Comparison of ENCODE assay signal across 8 cellular contexts in genomic region chr4:1683903-1684755, GRCh38. TPM values are rescaled to one million over a fixed set of nuclear protein-coding genes. Genes with fewer than 3 reads are reported as not detected.
DNase-seq lines count a peak whose midpoint lies in the region; ATAC-seq and TF ChIP-seq lines count a peak whose summit lies in the region.

Gene FAM53A, minus strand, starts transcription at chr4:1684313. Its CDS starts 15,572 bp downstream, at chr4:1668741.

- TF ChIP-seq POLR2A in HCT116 (IDR thresholded peaks at IDR 0.05; ENCODE audit: borderline replicate concordance, extremely low read depth, insufficient read depth, insufficient read length) = no peak
- peak in 1 of 2 donors; percentile 39 for TF ChIP-seq POLR2A in heart left ventricle (IDR thresholded peaks at IDR 0.05)
- no peak for TF ChIP-seq POLR2A in transverse colon (IDR thresholded peaks at IDR 0.05)

- peak; percentile 57 for DNase-seq in HCT116 (ENCODE audit: low read depth, low spot score)
- DNase-seq in NAMALWA (ENCODE audit: low spot score) = peak; percentile 83
- DNase-seq in T follicular helper cell (ENCODE audit: low read depth) = peak; percentile 88
- DNase-seq in heart left ventricle = peak; percentile 90 to 96 (median 91)
- DNase-seq in posterior cingulate gyrus = peak; percentile 74 to 99 (median 86)
- peak; percentile 96 for DNase-seq in transverse colon

- CTCF ChIA-PET in HCT116 (lab: Charles Lee) = interaction anchor here (1.8 kb wide), 1 partner anchor 9 kb away, joined by 6 read pairs; no protein-coding TSS in a partner anchor

- in situ Hi-C loops in transverse colon (cut with MboI; ENCODE audit: low pct_ligation_motif_present in 1 of 4, low pct_unique_long_range_greater_than_20kb in 1 of 4, low sequenced_read_pairs in 3 of 4) = no loop called here

- ATAC-seq in HCT116 (peak; percentile 96), heart left ventricle (peak; percentile 79 to 97 (median 94))

- intact Hi-C loops in HCT116 (cut with micrococcal nuclease) = no loop called here
- intact Hi-C loops in heart left ventricle (cut with DNase I) = loop anchor here in 1 of 10 donors (5.0 kb wide), 1 partner anchor 33 kb away; no protein-coding TSS in a partner anchor
- intact Hi-C loops in posterior cingulate gyrus (cut with DNase I) = no loop called here
- intact Hi-C loops in transverse colon (cut with DNase I; ENCODE audit: low total_unique reads) = no loop called here

- POLR2A ChIA-PET in HCT116 (lab: Charles Lee) = interaction anchor here (1.1 kb wide), 1 partner anchor 9 kb away, joined by 3 read pairs; no protein-coding TSS in a partner anchor

- no peaks in the 10 kb centered on the region for H3K79me2 ChIP-seq in HCT116 (ENCODE audit: insufficient read depth, low read length)

- TF ChIP-seq RAD21 in HCT116 (IDR thresholded peaks at IDR 0.05; ENCODE audit: low read depth) = no peak

- H4K20me1 ChIP-seq in HCT116 (ENCODE audit: insufficient read depth) = no peaks in the 10 kb centered on the region

- WGBS in adipose tissue, 3 donors = 1 to 3% (median 2%) methylated on average over 90 to 132 of the region's 138 CpGs
- 2 to 9% (median 4%) methylated on average over 27 to 138 of the region's 138 CpGs for WGBS in heart left ventricle, 4 donors
- WGBS in transverse colon (ENCODE audit: low coverage in 1 of 2), 2 donors = 3% methylated on average over 75 of the region's 138 CpGs; no CpG with 5 or more reads in 1 of the 2 donors

- H3K27ac ChIP-seq in HCT116 (ENCODE audit: low read depth, low read length) = peak within 1 kb of the TSS; percentile 70; the same call in 1 of the 2 replicates
- H3K27ac ChIP-seq in adipose tissue (ENCODE audit: low read depth, low read length) = peak within 1 kb of the TSS; percentile 70
- peak within 1 kb of the TSS in 11 of 12 donors; percentile 34 to 89 (median 70) for H3K27ac ChIP-seq in heart left ventricle
- peak within 1 kb of the TSS; percentile 82 to 93 (median 90) for H3K27ac ChIP-seq in transverse colon

- H3K36me3 ChIP-seq in HCT116 (ENCODE audit: control insufficient read depth in 1 of 2, insufficient read depth in 2 of 2, low read length in 2 of 2) (no peaks in the 10 kb centered on the region), heart left ventricle (no peaks in the 10 kb centered on the region), transverse colon (no peaks in the 10 kb centered on the region)

- peak within 1 kb of the TSS; percentile 90 for H3K4me2 ChIP-seq in HCT116 (ENCODE audit: low read length)

- H3K9me2 ChIP-seq in HCT116 (ENCODE audit: insufficient read depth) = no peaks in the 10 kb centered on the region

- H3K4me3 ChIP-seq in GM08714 (ENCODE audit: low read length) = peak within 1 kb of the TSS; percentile 66; the same call in 1 of the 2 replicates
- peak within 1 kb of the TSS; percentile 53 to 63 for H3K4me3 ChIP-seq in HCT116 (replicated peaks in 1 of 2; ENCODE audit: low read depth in 1 of 2, low read length in 2 of 2)
- peak within 1 kb of the TSS; percentile 33 to 87 (median 67) for H3K4me3 ChIP-seq in heart left ventricle
- H3K4me3 ChIP-seq in transverse colon = peak within 1 kb of the TSS; percentile 65 to 74 (median 68)

- no TSS peak for BruUV-seq in HCT116 (replicated peaks; lab: Mats Ljungman, UMichigan)

- H3K4me1 ChIP-seq in HCT116 (ENCODE audit: control insufficient read depth in 1 of 2, insufficient read depth in 2 of 2, low read length in 2 of 2) = peaks cover 8 to 23% of the 10 kb centered on the region in 2 experiments; a peak in 3 of 4 replicates
- H3K4me1 ChIP-seq in heart left ventricle = peaks cover 0 to 18% (median 6%) of the 10 kb centered on the region in 12 donors
- H3K4me1 ChIP-seq in transverse colon = peaks cover 0 to 20% (median 12%) of the 10 kb centered on the region in 4 donors

- TF ChIP-seq EP300 in transverse colon (IDR thresholded peaks at IDR 0.05; ENCODE audit: low read depth) = no peak

- TF ChIP-seq CTCF in HCT116 (IDR thresholded peaks at IDR 0.05 in 2 of 3, conservative IDR thresholded peaks at IDR 0.05 in 1 of 3; ENCODE audit: borderline replicate concordance in 1 of 3, insufficient read depth in 1 of 3, low read depth in 2 of 3, low read length in 2 of 3) (no peak), heart left ventricle (IDR thresholded peaks at IDR 0.05) (no peak), transverse colon (IDR thresholded peaks at IDR 0.05) (no peak)

- no peak within 1 kb of the TSS for H2AFZ ChIP-seq in HCT116 (ENCODE audit: low read depth, low read length, poor library complexity, severe bottlenecking)

- H3K9me3 ChIP-seq in HCT116 (ENCODE audit: control insufficient read depth in 1 of 2, insufficient read depth in 1 of 2, low read depth in 1 of 2, low read length in 2 of 2) = no peaks in the 10 kb centered on the region
- H3K9me3 ChIP-seq in heart left ventricle = no peaks in the 10 kb centered on the region
- H3K9me3 ChIP-seq in transverse colon = no peaks in the 10 kb centered on the region

- H3K27me3 ChIP-seq in HCT116 (ENCODE audit: insufficient read depth, low read length) (no peaks in the 10 kb centered on the region), heart left ventricle (no peaks in the 10 kb centered on the region), transverse colon (no peaks in the 10 kb centered on the region)

- peak within 1 kb of the TSS; percentile 67 for H3K9ac ChIP-seq in HCT116 (ENCODE audit: low read length)

- RAD21 ChIA-PET in HCT116 (lab: Charles Lee; ENCODE audit: low non-redundant PET in 1 of 2, low total read pairs in 2 of 2, uncharacterized antibody in 2 of 2, unreplicated experiment in 2 of 2) = no interaction called here

TF ChIP-seq in HCT116, 20 proteins besides CTCF, POLR2A, EP300 and RAD21:
- TF ChIP-seq CBX3 (IDR thresholded peaks at IDR 0.05; ENCODE audit: low read depth) = no peak
- TF ChIP-seq SP1 (IDR thresholded peaks at IDR 0.05; ENCODE audit: low read depth) = no peak
- TF ChIP-seq CEBPB (IDR thresholded peaks at IDR 0.05; ENCODE audit: low read depth) = no peak
- TF ChIP-seq EZH2phosphoT487 (IDR thresholded peaks at IDR 0.05; ENCODE audit: borderline replicate concordance) = no peak
- TF ChIP-seq YY1 (IDR thresholded peaks at IDR 0.05; ENCODE audit: extremely low read depth, insufficient replicate concordance, low read depth, low read length) = no peak
- no peak for TF ChIP-seq SRF (IDR thresholded peaks at IDR 0.05; ENCODE audit: low read depth)
- no peak for TF ChIP-seq ZNF274 (IDR thresholded peaks at IDR 0.05; ENCODE audit: low read depth, low read length)
- TF ChIP-seq SIN3A (IDR thresholded peaks at IDR 0.05; ENCODE audit: low read depth) = no peak
- TF ChIP-seq POLR2AphosphoS5 (IDR thresholded peaks at IDR 0.05; ENCODE audit: low read depth, low read length) = peak; percentile 77
- no peak for TF ChIP-seq ATF3 (IDR thresholded peaks at IDR 0.05)
- TF ChIP-seq MAX (IDR thresholded peaks at IDR 0.05) = 0 out of 2 replicates have a peak, but pooled peaks have one; percentile 22
- peak; percentile 60; the same call in 1 of the 2 replicates for TF ChIP-seq ZFX (IDR thresholded peaks at IDR 0.05)
- peak; percentile 56 for TF ChIP-seq TCF7L2 (IDR thresholded peaks at IDR 0.05; ENCODE audit: borderline replicate concordance, extremely low read depth, insufficient read depth, insufficient read length)
- no peak for TF ChIP-seq JUND (IDR thresholded peaks at IDR 0.05)

RNA-seq across cellular contexts. Expression of gene FAM53A, which starts in this region (rescaled TPM):
- 1.1 TPM for total RNA-seq in HCT116 (2021; ENCODE audit: unreplicated experiment)
- polyA plus RNA-seq in HCT116 (2012) = 0.79 and 1.4 TPM in 2 replicates
- polyA plus RNA-seq in adipose tissue = 1 to 10 TPM; 1.2 to 2.1 (median 1.5) TPM
- total RNA-seq in heart left ventricle = 1 to 10 TPM in 4 of 9 donors, under 1 TPM in 5; 0.42 to 2.3 (median 0.99) TPM
- 1 to 10 TPM in 1 of 2 donors, under 1 TPM in 1; 0.88 to 1.4 TPM for polyA plus RNA-seq in heart left ventricle
- 10 to 100 TPM in 1 of 4 donors, 1 to 10 TPM in 3; 1.4 to 32.9 (median 2.7) TPM for total RNA-seq in transverse colon

Comparison
In these comparisons a context has a peak if more than half of its experiments do, and no peak if none do; other contexts are left out.
1. Peak in every context shown above with its lines: DNase-seq, ATAC-seq, H3K4me3 ChIP-seq and H3K27ac ChIP-seq.